Comparison of ENCODE assay signal across 1 cellular context in genomic region chr1:154974086-154974807, GRCh38.
TF ChIP-seq lines count a peak whose summit lies in the region.

Gene CKS1B, plus strand, starts transcription at chr1:154974681. Its CDS starts 65 bp downstream, at chr1:154974746.

TF ChIP-seq in GM12878, 131 proteins besides CTCF, POLR2A, EP300 and RAD21 (continued from another document and continues in another):
- TF ChIP-seq, protein P1, sequence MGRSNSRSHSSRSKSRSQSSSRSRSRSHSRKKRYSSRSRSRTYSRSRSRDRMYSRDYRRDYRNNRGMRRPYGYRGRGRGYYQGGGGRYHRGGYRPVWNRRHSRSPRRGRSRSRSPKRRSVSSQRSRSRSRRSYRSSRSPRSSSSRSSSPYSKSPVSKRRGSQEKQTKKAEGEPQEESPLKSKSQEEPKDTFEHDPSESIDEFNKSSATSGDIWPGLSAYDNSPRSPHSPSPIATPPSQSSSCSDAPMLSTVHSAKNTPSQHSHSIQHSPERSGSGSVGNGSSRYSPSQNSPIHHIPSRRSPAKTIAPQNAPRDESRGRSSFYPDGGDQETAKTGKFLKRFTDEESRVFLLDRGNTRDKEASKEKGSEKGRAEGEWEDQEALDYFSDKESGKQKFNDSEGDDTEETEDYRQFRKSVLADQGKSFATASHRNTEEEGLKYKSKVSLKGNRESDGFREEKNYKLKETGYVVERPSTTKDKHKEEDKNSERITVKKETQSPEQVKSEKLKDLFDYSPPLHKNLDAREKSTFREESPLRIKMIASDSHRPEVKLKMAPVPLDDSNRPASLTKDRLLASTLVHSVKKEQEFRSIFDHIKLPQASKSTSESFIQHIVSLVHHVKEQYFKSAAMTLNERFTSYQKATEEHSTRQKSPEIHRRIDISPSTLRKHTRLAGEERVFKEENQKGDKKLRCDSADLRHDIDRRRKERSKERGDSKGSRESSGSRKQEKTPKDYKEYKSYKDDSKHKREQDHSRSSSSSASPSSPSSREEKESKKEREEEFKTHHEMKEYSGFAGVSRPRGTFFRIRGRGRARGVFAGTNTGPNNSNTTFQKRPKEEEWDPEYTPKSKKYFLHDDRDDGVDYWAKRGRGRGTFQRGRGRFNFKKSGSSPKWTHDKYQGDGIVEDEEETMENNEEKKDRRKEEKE (IDR thresholded peaks at IDR 0.05) = no peak
- TF ChIP-seq PBX3 (IDR thresholded peaks at IDR 0.05; ENCODE audit: insufficient replicate concordance, low read depth, low read length) = no peak
- peak; percentile 91 for TF ChIP-seq GABPA (IDR thresholded peaks at IDR 0.05; ENCODE audit: low read depth)
- TF ChIP-seq MYB (IDR thresholded peaks at IDR 0.05; ENCODE audit: borderline replicate concordance, low read depth, low read length) = no peak
- no peak; the same call in none of the 2 replicates for TF ChIP-seq SREBF1 (IDR thresholded peaks at IDR 0.05; ENCODE audit: low read length)
- no peak for TF ChIP-seq ZNF24 (IDR thresholded peaks at IDR 0.05)
- no peak; the same call in 1 of the 2 replicates for TF ChIP-seq LARP7 (IDR thresholded peaks at IDR 0.05)
- TF ChIP-seq STAT1 (conservative IDR thresholded peaks at IDR 0.05) = 0 out of 2 replicates have a peak, but pooled peaks have one; percentile 11
- no peak for TF ChIP-seq MEF2B (IDR thresholded peaks at IDR 0.05; ENCODE audit: partially characterized antibody, poor library complexity, severe bottlenecking)
- no peak for TF ChIP-seq CBX3 (IDR thresholded peaks at IDR 0.05; ENCODE audit: borderline replicate concordance, low read depth)
- TF ChIP-seq NFYA (IDR thresholded peaks at IDR 0.05; ENCODE audit: borderline replicate concordance, low read depth, low read length) = peak; percentile 92
- no peak for TF ChIP-seq ZNF622 (IDR thresholded peaks at IDR 0.05)
- no peak for TF ChIP-seq MTA3 (IDR thresholded peaks at IDR 0.05; ENCODE audit: borderline replicate concordance, low read length)
- peak; percentile 59; the same call in 1 of the 2 replicates for TF ChIP-seq RB1 (IDR thresholded peaks at IDR 0.05; ENCODE audit: borderline replicate concordance)
- TF ChIP-seq HCFC1 (IDR thresholded peaks at IDR 0.05; ENCODE audit: low read length) = peak; percentile 45
- peak; percentile 95 for TF ChIP-seq IRF3 (IDR thresholded peaks at IDR 0.05)
- no peak for TF ChIP-seq CHD4 (IDR thresholded peaks at IDR 0.05)
- TF ChIP-seq, protein P2, sequence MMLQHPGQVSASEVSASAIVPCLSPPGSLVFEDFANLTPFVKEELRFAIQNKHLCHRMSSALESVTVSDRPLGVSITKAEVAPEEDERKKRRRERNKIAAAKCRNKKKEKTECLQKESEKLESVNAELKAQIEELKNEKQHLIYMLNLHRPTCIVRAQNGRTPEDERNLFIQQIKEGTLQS (IDR thresholded peaks at IDR 0.05; ENCODE audit: borderline replicate concordance, extremely low read depth, low read depth, low read length) = no peak
- no peak for TF ChIP-seq PAX5 (IDR thresholded peaks at IDR 0.05; ENCODE audit: borderline replicate concordance, low read depth, low read length)
- TF ChIP-seq BCL3 (IDR thresholded peaks at IDR 0.05; ENCODE audit: borderline replicate concordance, insufficient read depth, low read depth, low read length, poor library complexity, severe bottlenecking) = no peak
- TF ChIP-seq MAX (IDR thresholded peaks at IDR 0.05; ENCODE audit: low read depth, low read length) = peak; percentile 98
- TF ChIP-seq BCL11A (IDR thresholded peaks at IDR 0.05; ENCODE audit: low read depth, low read length) = no peak
- TF ChIP-seq SIX5 (IDR thresholded peaks at IDR 0.05; ENCODE audit: low read depth, low read length, severe bottlenecking) = peak; percentile 21
- TF ChIP-seq NFIC (IDR thresholded peaks at IDR 0.05; ENCODE audit: low read depth, low read length) = 0 out of 2 replicates have a peak, but pooled peaks have one; percentile 3
- no peak for TF ChIP-seq ZSCAN29 (IDR thresholded peaks at IDR 0.05)
- TF ChIP-seq PRDM15 (CRISPR knock-in tag; IDR thresholded peaks at IDR 0.05) = no peak
- peak; percentile 92 for TF ChIP-seq NBN (IDR thresholded peaks at IDR 0.05)
- TF ChIP-seq BMI1 (IDR thresholded peaks at IDR 0.05; ENCODE audit: borderline replicate concordance) = no peak
- TF ChIP-seq SMAD5 (IDR thresholded peaks at IDR 0.05; ENCODE audit: low read depth) = peak; percentile 64; the same call in 1 of the 2 replicates
- TF ChIP-seq, protein P3, sequence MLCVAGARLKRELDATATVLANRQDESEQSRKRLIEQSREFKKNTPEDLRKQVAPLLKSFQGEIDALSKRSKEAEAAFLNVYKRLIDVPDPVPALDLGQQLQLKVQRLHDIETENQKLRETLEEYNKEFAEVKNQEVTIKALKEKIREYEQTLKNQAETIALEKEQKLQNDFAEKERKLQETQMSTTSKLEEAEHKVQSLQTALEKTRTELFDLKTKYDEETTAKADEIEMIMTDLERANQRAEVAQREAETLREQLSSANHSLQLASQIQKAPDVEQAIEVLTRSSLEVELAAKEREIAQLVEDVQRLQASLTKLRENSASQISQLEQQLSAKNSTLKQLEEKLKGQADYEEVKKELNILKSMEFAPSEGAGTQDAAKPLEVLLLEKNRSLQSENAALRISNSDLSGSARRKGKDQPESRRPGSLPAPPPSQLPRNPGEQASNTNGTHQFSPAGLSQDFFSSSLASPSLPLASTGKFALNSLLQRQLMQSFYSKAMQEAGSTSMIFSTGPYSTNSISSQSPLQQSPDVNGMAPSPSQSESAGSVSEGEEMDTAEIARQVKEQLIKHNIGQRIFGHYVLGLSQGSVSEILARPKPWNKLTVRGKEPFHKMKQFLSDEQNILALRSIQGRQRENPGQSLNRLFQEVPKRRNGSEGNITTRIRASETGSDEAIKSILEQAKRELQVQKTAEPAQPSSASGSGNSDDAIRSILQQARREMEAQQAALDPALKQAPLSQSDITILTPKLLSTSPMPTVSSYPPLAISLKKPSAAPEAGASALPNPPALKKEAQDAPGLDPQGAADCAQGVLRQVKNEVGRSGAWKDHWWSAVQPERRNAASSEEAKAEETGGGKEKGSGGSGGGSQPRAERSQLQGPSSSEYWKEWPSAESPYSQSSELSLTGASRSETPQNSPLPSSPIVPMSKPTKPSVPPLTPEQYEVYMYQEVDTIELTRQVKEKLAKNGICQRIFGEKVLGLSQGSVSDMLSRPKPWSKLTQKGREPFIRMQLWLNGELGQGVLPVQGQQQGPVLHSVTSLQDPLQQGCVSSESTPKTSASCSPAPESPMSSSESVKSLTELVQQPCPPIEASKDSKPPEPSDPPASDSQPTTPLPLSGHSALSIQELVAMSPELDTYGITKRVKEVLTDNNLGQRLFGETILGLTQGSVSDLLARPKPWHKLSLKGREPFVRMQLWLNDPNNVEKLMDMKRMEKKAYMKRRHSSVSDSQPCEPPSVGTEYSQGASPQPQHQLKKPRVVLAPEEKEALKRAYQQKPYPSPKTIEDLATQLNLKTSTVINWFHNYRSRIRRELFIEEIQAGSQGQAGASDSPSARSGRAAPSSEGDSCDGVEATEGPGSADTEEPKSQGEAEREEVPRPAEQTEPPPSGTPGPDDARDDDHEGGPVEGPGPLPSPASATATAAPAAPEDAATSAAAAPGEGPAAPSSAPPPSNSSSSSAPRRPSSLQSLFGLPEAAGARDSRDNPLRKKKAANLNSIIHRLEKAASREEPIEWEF (IDR thresholded peaks at IDR 0.05; ENCODE audit: insufficient replicate concordance, low read depth, low read length) = no peak
- TF ChIP-seq, protein P4, sequence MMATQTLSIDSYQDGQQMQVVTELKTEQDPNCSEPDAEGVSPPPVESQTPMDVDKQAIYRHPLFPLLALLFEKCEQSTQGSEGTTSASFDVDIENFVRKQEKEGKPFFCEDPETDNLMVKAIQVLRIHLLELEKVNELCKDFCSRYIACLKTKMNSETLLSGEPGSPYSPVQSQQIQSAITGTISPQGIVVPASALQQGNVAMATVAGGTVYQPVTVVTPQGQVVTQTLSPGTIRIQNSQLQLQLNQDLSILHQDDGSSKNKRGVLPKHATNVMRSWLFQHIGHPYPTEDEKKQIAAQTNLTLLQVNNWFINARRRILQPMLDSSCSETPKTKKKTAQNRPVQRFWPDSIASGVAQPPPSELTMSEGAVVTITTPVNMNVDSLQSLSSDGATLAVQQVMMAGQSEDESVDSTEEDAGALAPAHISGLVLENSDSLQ (IDR thresholded peaks at IDR 0.05) = peak; percentile 91
- TF ChIP-seq POLR2AphosphoS2 (IDR thresholded peaks at IDR 0.05; ENCODE audit: low read depth, low read length) = peak; percentile 52; the same call in 1 of the 2 replicates
- no peak for TF ChIP-seq EZH2 (IDR thresholded peaks at IDR 0.05; ENCODE audit: borderline replicate concordance, control insufficient read depth, low read depth, low read length)
- TF ChIP-seq NR2C1 (IDR thresholded peaks at IDR 0.05) = peak; percentile 98
- no peak for TF ChIP-seq TBL1XR1 (IDR thresholded peaks at IDR 0.05; ENCODE audit: low read depth, low read length)
- peak; percentile 96 for TF ChIP-seq RELB (IDR thresholded peaks at IDR 0.05; ENCODE audit: low read depth)
- no peak for TF ChIP-seq TCF12 (IDR thresholded peaks at IDR 0.05; ENCODE audit: low read depth, low read length)
- no peak; the same call in 1 of the 2 replicates for TF ChIP-seq ATF7 (IDR thresholded peaks at IDR 0.05; ENCODE audit: low read depth)
- no peak for TF ChIP-seq ZZZ3 (IDR thresholded peaks at IDR 0.05; ENCODE audit: control insufficient read depth, insufficient read length, low read depth)
- TF ChIP-seq BACH1 (IDR thresholded peaks at IDR 0.05; ENCODE audit: borderline replicate concordance) = no peak
- TF ChIP-seq RFX5 (IDR thresholded peaks at IDR 0.05; ENCODE audit: low read depth, low read length) = peak; percentile 61; the same call in 1 of the 2 replicates
- no peak for TF ChIP-seq IKZF1 (conservative IDR thresholded peaks at IDR 0.05)
- peak; percentile 78 to 84; a peak in 3 of 4 replicates for TF ChIP-seq BHLHE40 (IDR thresholded peaks at IDR 0.05; ENCODE audit: borderline replicate concordance in 1 of 2, low read depth in 2 of 2, low read length in 1 of 2)
